Comparison of ENCODE assay signal across 19 cellular contexts in genomic region chr16:3902731-3903130, GRCh38. TPM values are rescaled to one million over a fixed set of nuclear protein-coding genes. Genes with fewer than 3 reads are reported as not detected.
DNase-seq lines count a peak whose midpoint lies in the region; ATAC-seq and TF ChIP-seq lines count a peak whose summit lies in the region.
"Had no signal": no experiment of that assay in that cellular context is flagged by ENCODE, and none has a peak within 500 bp of the region (broad histone marks: within the 10 kb centered on the region; RNA-seq: fewer than 3 reads in every experiment).

No MANE protein-coding gene starts in this region.

- intact Hi-C loops in psoas muscle (cut with DNase I): no loop called here

- ATAC-seq in psoas muscle (peak; percentile 63 to 87 (median 85)), GM18907 (IDR thresholded peaks at IDR 0.05; ENCODE audit: unreplicated experiment) (no peak), HG03108 (IDR thresholded peaks at IDR 0.05; ENCODE audit: unreplicated experiment) (no peak)
- ATAC-seq: sciatic nerve had no signal

- WGBS in psoas muscle, 3 donors: 29 to 43% (median 35%) methylated on average over 9 of the region's 9 CpGs

- DNase-seq in Daoy (ENCODE audit: low read depth): peak; percentile 42
- peak; percentile 69 for DNase-seq in NCI-H2029 (lab: John Stamatoyannopoulos, UW)
- peak; percentile 83 to 94 for DNase-seq in SJCRH30
- DNase-seq in psoas muscle: no peak
- DNase-seq in activated T-cell treated with anti-CD3 and anti-CD28 coated beads, Interleukin-2, amount 50 U/mL, for 48 hours: no peak
- DNase-seq: activated CD4-positive, alpha-beta T cell treated with anti-CD3 and anti-CD28 coated beads for 4 hours; activated naive CD4-positive, alpha-beta T cell treated with anti-CD3 and anti-CD28 coated beads, Interleukin-2, amount 50 U/mL, for 16 hours; caudate nucleus; CD8-positive, alpha-beta memory T cell; DMS53; foreskin fibroblast; hypothalamus; islet precursor cell; NCI-H2227 treated with DMSO at 0.1 percent for 48 hours; SIG-M5 had no signal

- no peak for TF ChIP-seq CTCF in psoas muscle (IDR thresholded peaks at IDR 0.05)

- no peaks in the 10 kb centered on the region for H3K9me3 ChIP-seq in SJCRH30 (replicated peaks)
- no peaks in the 10 kb centered on the region for H3K9me3 ChIP-seq in psoas muscle

- no peaks in the 10 kb centered on the region for H3K27me3 ChIP-seq in SJCRH30
- H3K27me3 ChIP-seq in psoas muscle (ENCODE audit: insufficient read depth in 3 of 3, low read length in 2 of 3): no peaks in the 10 kb centered on the region

- no peak overlapping the region for H3K4me3 ChIP-seq in SJCRH30
- no peak overlapping the region for H3K4me3 ChIP-seq in psoas muscle

- peaks cover 10% of the 10 kb centered on the region for H3K4me1 ChIP-seq in SJCRH30
- peaks cover 12% of the 10 kb centered on the region for H3K4me1 ChIP-seq in psoas muscle
- H3K4me1 ChIP-seq: parathyroid adenoma had no signal

- H3K36me3 ChIP-seq in SJCRH30 (no peaks in the 10 kb centered on the region), psoas muscle (ENCODE audit: insufficient read depth in 1 of 2, low read depth in 1 of 2) (no peaks in the 10 kb centered on the region)

- H3K27ac ChIP-seq in SJCRH30: no peak overlapping the region
- H3K27ac ChIP-seq in psoas muscle: no peak overlapping the region
- H3K27ac ChIP-seq: parathyroid adenoma had no signal

RNA-seq across cellular contexts. Expression of gene CREBBP, which starts 22.2 kb away (rescaled TPM):
- total RNA-seq in Daoy (2014; rRNA removed; shearing (Covaris generic)): 5.8 and 5.9 TPM in 2 replicates
- 18.8 and 23.3 TPM in 2 replicates for total RNA-seq in SJCRH30 (2014; rRNA removed; shearing (Covaris generic))
- total RNA-seq in psoas muscle: 10 to 100 TPM; 44.1 to 54.9 (median 50.8) TPM
- polyA plus RNA-seq in psoas muscle: 10 to 100 TPM in 2 of 3 donors, 1 to 10 TPM in 1; 7.1 to 31.0 (median 10.1) TPM

Comparison
In these comparisons a context has a peak if more than half of its experiments do, and no peak if none do; other contexts are left out.
1. DNase-seq: peak in Daoy (single experiment), NCI-H2029 (single experiment) and SJCRH30 (2 of 2); none in psoas muscle (0 of 2) and activated T-cell treated with anti-CD3 and anti-CD28 coated beads, Interleukin-2, amount 50 U/mL, for 48 hours (0 of 2).
2. ATAC-seq: peak in psoas muscle (4 of 4); none in GM18907 (single experiment) and HG03108 (single experiment).